ENCODE assay signal across 25 cellular contexts in the genomic region with DNA sequence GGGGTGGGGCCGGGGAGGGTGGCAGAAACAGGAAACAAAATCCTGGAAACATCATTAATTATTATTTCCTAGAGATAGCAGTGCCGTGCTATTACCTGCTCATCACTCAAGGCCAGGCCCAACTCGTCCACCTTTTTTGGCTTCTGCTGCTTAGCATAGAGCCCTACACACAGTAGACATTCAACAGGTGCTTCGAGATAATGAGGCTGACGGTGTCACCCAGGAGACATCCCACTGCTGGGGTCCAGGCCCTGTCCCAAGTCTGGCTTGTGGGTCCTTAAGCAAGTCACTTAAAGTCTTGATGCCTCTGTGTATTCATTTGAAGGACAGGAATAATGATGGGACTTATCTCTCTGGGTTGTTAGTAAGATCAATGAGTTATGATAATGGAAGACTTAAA.
DNase-seq lines count a peak whose midpoint lies in the region; ATAC-seq, FAIRE-seq and TF ChIP-seq lines count a peak whose summit lies in the region.
"Had no signal": no experiment of that assay in that cellular context is flagged by ENCODE, and none has a peak within 500 bp of the region (broad histone marks: within the 10 kb centered on the region; RNA-seq: fewer than 3 reads in every experiment).

No MANE protein-coding gene starts in this region.

- H2AFZ ChIP-seq in endothelial cell of umbilical vein (ENCODE audit: low read depth, low read length), result no peak overlapping the region
- H2AFZ ChIP-seq: GM23248, PC-9 had no signal

- TF ChIP-seq POLR2A in endothelial cell of umbilical vein (IDR thresholded peaks at IDR 0.05; ENCODE audit: low read depth, low read length), result no peak

- H3K4me1 ChIP-seq in heart right ventricle (peaks cover 0 to 27% (median 4%) of the 10 kb centered on the region in 9 donors), endothelial cell of umbilical vein (ENCODE audit: control insufficient read depth, extremely low read depth, insufficient read depth, low read length) (peaks cover 38% of the 10 kb centered on the region), subcutaneous abdominal adipose tissue (ENCODE audit: control insufficient read depth in 5 of 5, insufficient read depth in 5 of 5, low read length in 5 of 5) (peaks cover 0 to 28% (median 0%) of the 10 kb centered on the region in 5 donors)

- WGBS in heart right ventricle, 2 donors, result 57 to 70% methylated on average over 5 of the region's 5 CpGs

- H3K4me3 Mint-ChIP-seq in activated CD4-positive, alpha-beta T cell treated with anti-CD3 and anti-CD28 coated beads, Interleukin-2, amount 10 ng/mL, durations not matched to agents 7 days and 5 days, result no peak overlapping the region
- H3K4me3 Mint-ChIP-seq: CD4-positive, alpha-beta T cell; HFFc6; IgD-negative memory B cell had no signal

- dilution Hi-C loops in endothelial cell of umbilical vein (cut with MboI; ENCODE audit: extremely low pct_ligation_motif_present, low sequenced_read_pairs), result no loop called here

- ATAC-seq in heart right ventricle (peak in 1 of 8 donors; percentile 15), Right ventricle myocardium inferior (no peak), HG02938 (IDR thresholded peaks at IDR 0.05; ENCODE audit: unreplicated experiment) (no peak)

- H3K79me2 ChIP-seq in endothelial cell of umbilical vein (ENCODE audit: control insufficient read depth, insufficient read depth, low read length), result no peaks in the 10 kb centered on the region

- CTCF ChIA-PET in endothelial cell of umbilical vein (lab: Charles Lee), result interaction anchor here (1.4 kb wide), 2 partner anchors 11 to 27 kb away, joined by 3 to 7 read pairs; no protein-coding TSS in a partner anchor
- CTCF ChIA-PET in activated CD4-positive, alpha-beta T cell treated with anti-CD3 and anti-CD28 coated beads, Interleukin-2, amount 10 ng/mL, durations not matched to agents 7 days and 5 days (lab: Charles Lee), result no interaction called here

- no peak overlapping the region for H3K4me2 ChIP-seq in endothelial cell of umbilical vein (ENCODE audit: insufficient read depth, low read length)
- H3K4me2 ChIP-seq: KMS-11, PC-9 had no signal

- H3K4me1 Mint-ChIP-seq in activated CD4-positive, alpha-beta T cell treated with anti-CD3 and anti-CD28 coated beads, Interleukin-2, amount 10 ng/mL, durations not matched to agents 7 days and 5 days, result no peaks in the 10 kb centered on the region

- no peaks in the 10 kb centered on the region for H3K36me3 Mint-ChIP-seq in activated CD4-positive, alpha-beta T cell treated with anti-CD3 and anti-CD28 coated beads, Interleukin-2, amount 10 ng/mL, durations not matched to agents 7 days and 5 days (ENCODE audit: low read depth)
- H3K36me3 Mint-ChIP-seq: IgD-negative memory B cell had no signal

- DNase-seq in heart right ventricle (no peak), Right ventricle myocardium inferior (ENCODE audit: missing footprints) (no peak), endothelial cell of umbilical vein (ENCODE audit: low read depth, low spot score) (no peak), lung microvascular endothelial cell (ENCODE audit: low read depth in 2 of 2) (peak; percentile 8 to 27), frontal cortex (ENCODE audit: low spot score in 2 of 2) (no peak)
- DNase-seq in activated CD4-positive, alpha-beta T cell treated with anti-CD3 and anti-CD28 coated beads, Interleukin-2, amount 10 ng/mL, durations not matched to agents 7 days and 5 days, result no peak
- DNase-seq: CD4-positive, alpha-beta T cell; GM23248; H7; HFFc6; MM.1S; NCI-H2029; NCI-H446; NCI-H524 treated with DMSO at 0.1 percent for 48 hours; NCI-H774; PC-9; SHP77 treated with DMSO at 0.1 percent for 48 hours had no signal

- H3K27me3 ChIP-seq in heart right ventricle (peaks cover 0 to 5% (median 0%) of the 10 kb centered on the region in 7 donors), endothelial cell of umbilical vein (ENCODE audit: control insufficient read depth in 2 of 2, insufficient read depth in 2 of 2, low read length in 2 of 2) (no peaks in the 10 kb centered on the region), subcutaneous abdominal adipose tissue (ENCODE audit: control insufficient read depth in 5 of 5, insufficient read depth in 4 of 5, low read length in 5 of 5) (no peaks in the 10 kb centered on the region)
- H3K27me3 ChIP-seq: BLaER1 treated with 17β-estradiol and CSF1 and Interleukin-3, amounts not matched to agents 10 nM and 100 nM had no signal

- TF ChIP-seq CTCF in heart right ventricle (IDR thresholded peaks at IDR 0.05) (no peak), endothelial cell of umbilical vein (IDR thresholded peaks at IDR 0.05; ENCODE audit: extremely low read depth in 1 of 2, insufficient read depth in 1 of 2, low read depth in 1 of 2, low read length in 2 of 2) (no peak)

- FAIRE-seq in endothelial cell of umbilical vein (lab: Jason Lieb, UNC) (no peak), frontal cortex (lab: Jason Lieb, UNC) (no peak)
- FAIRE-seq: A204.1, D721Med, GM18507 had no signal

- no TSS peak for BruUV-seq in endothelial cell of umbilical vein (replicated peaks; lab: Mats Ljungman, UMichigan)

- no peaks in the 10 kb centered on the region for H3K9me3 ChIP-seq in heart right ventricle
- no peaks in the 10 kb centered on the region for H3K9me3 ChIP-seq in endothelial cell of umbilical vein (replicated peaks; ENCODE audit: control insufficient read depth, insufficient read depth, low read length)
- no peaks in the 10 kb centered on the region for H3K9me3 ChIP-seq in subcutaneous abdominal adipose tissue (ENCODE audit: control insufficient read depth in 5 of 5, low read length in 5 of 5)

- no peak overlapping the region for H3K9ac ChIP-seq in endothelial cell of umbilical vein (replicated peaks; ENCODE audit: extremely low read depth, insufficient read depth, low read length)
- no peak overlapping the region for H3K9ac ChIP-seq in subcutaneous abdominal adipose tissue (ENCODE audit: low read length in 5 of 5)
- H3K9ac ChIP-seq: BLaER1 treated with 17β-estradiol and CSF1 and Interleukin-3, amounts not matched to agents 10 nM and 100 nM; GM23248; KMS-11 had no signal

- H3K27ac Mint-ChIP-seq in activated CD4-positive, alpha-beta T cell treated with anti-CD3 and anti-CD28 coated beads, Interleukin-2, amount 10 ng/mL, durations not matched to agents 7 days and 5 days, result no peak overlapping the region
- H3K27ac Mint-ChIP-seq: CD4-positive, alpha-beta T cell; HFFc6; IgD-negative memory B cell had no signal

- H3K9me3 Mint-ChIP-seq in activated CD4-positive, alpha-beta T cell treated with anti-CD3 and anti-CD28 coated beads, Interleukin-2, amount 10 ng/mL, durations not matched to agents 7 days and 5 days, result peaks cover 6% of the 10 kb centered on the region

- POLR2A ChIA-PET in endothelial cell of umbilical vein (lab: Charles Lee), result no interaction called here
- POLR2A ChIA-PET in activated CD4-positive, alpha-beta T cell treated with anti-CD3 and anti-CD28 coated beads, Interleukin-2, amount 10 ng/mL, durations not matched to agents 7 days and 5 days (lab: Charles Lee), result no interaction called here

- H4K20me1 ChIP-seq in endothelial cell of umbilical vein (replicated peaks; ENCODE audit: control insufficient read depth, extremely low read depth, insufficient read depth, low read length), result no peaks in the 10 kb centered on the region
- H4K20me1 ChIP-seq: BLaER1 treated with 17β-estradiol and CSF1 and Interleukin-3, amounts not matched to agents 10 nM and 100 nM had no signal

- H3K36me3 ChIP-seq in heart right ventricle (no peaks in the 10 kb centered on the region), endothelial cell of umbilical vein (ENCODE audit: control insufficient read depth in 2 of 2, extremely low read depth in 1 of 2, insufficient read depth in 2 of 2, low read length in 2 of 2) (no peaks in the 10 kb centered on the region), subcutaneous abdominal adipose tissue (ENCODE audit: control insufficient read depth in 5 of 5, insufficient read depth in 5 of 5, low read length in 5 of 5) (no peaks in the 10 kb centered on the region)
- H3K36me3 ChIP-seq: BLaER1 treated with 17β-estradiol and CSF1 and Interleukin-3, amounts not matched to agents 10 nM and 100 nM had no signal

- H3K4me3 ChIP-seq in heart right ventricle, result no peak overlapping the region
- H3K4me3 ChIP-seq in endothelial cell of umbilical vein (replicated peaks in 1 of 3; ENCODE audit: insufficient read depth in 1 of 3, low read depth in 1 of 3, low read length in 3 of 3), result no peak overlapping the region
- H3K4me3 ChIP-seq in subcutaneous abdominal adipose tissue (ENCODE audit: low read depth in 1 of 5, low read length in 5 of 5), result no peak overlapping the region
- H3K4me3 ChIP-seq: BLaER1 treated with 17β-estradiol and CSF1 and Interleukin-3, amounts not matched to agents 10 nM and 100 nM; GM23248; PC-9 had no signal

- H3K9me1 ChIP-seq in endothelial cell of umbilical vein (replicated peaks; ENCODE audit: control insufficient read depth, extremely low read depth, insufficient read depth, low read length), result no peaks in the 10 kb centered on the region

- no peaks in the 10 kb centered on the region for H3K27me3 Mint-ChIP-seq in activated CD4-positive, alpha-beta T cell treated with anti-CD3 and anti-CD28 coated beads, Interleukin-2, amount 10 ng/mL, durations not matched to agents 7 days and 5 days
- H3K27me3 Mint-ChIP-seq: CD4-positive, alpha-beta T cell; IgD-negative memory B cell had no signal

- intact Hi-C loops in heart right ventricle (cut with DNase I) (loop anchor here in 1 of 10 donors (5.0 kb wide), 1 partner anchor 338 kb away; no protein-coding TSS in a partner anchor), Right ventricle myocardium inferior (cut with DNase I) (no loop called here), endothelial cell of umbilical vein (cut with micrococcal nuclease) (loop anchor here (1.0 to 10.0 kb wide), 5 partner anchors 19 to 341 kb away; no protein-coding TSS in a partner anchor)

- H3K27ac ChIP-seq in heart right ventricle (peak overlapping the region in 9 of 10 donors; percentile 3 to 84 (median 51)), endothelial cell of umbilical vein (ENCODE audit: insufficient read depth, low read depth, low read length) (peak overlapping the region; percentile 42), subcutaneous abdominal adipose tissue (ENCODE audit: low read depth, low read length) (peak overlapping the region; percentile 63)
- H3K27ac ChIP-seq: BLaER1 treated with 17β-estradiol and CSF1 and Interleukin-3, amounts not matched to agents 10 nM and 100 nM; GM23248; KMS-11; PC-9 had no signal

TF ChIP-seq in endothelial cell of umbilical vein, 7 proteins besides CTCF, POLR2A, EP300 and RAD21 (continues in another document):
- TF ChIP-seq POLR2AphosphoS5 (IDR thresholded peaks at IDR 0.05; ENCODE audit: insufficient read depth, low read depth, low read length) (no peak), EZH2 (IDR thresholded peaks at IDR 0.05; ENCODE audit: borderline replicate concordance, low read depth, low read length, severe bottlenecking) (no peak), FOS (IDR thresholded peaks at IDR 0.05; ENCODE audit: borderline replicate concordance, insufficient read depth, low read length) (no peak), MYC (IDR thresholded peaks at IDR 0.05; ENCODE audit: low read depth, low read length) (no peak), GATA2 (IDR thresholded peaks at IDR 0.05; ENCODE audit: insufficient read depth, insufficient read length, low read depth, low read length) (no peak)

Comparison
In these comparisons a context has a peak if more than half of its experiments do, and no peak if none do; other contexts are left out.
1. DNase-seq: peak in lung microvascular endothelial cell (2 of 2); none in heart right ventricle (0 of 2), Right ventricle myocardium inferior (single experiment), endothelial cell of umbilical vein (single experiment), activated CD4-positive, alpha-beta T cell treated with anti-CD3 and anti-CD28 coated beads, Interleukin-2, amount 10 ng/mL, durations not matched to agents 7 days and 5 days (single experiment) and frontal cortex (0 of 2).
2. Peak in every context shown above with its lines, with median percentiles within 50 percentile points of each other: H3K27ac ChIP-seq.